In genomic region chr13:19189368-19189767, GRCh38 we compare ENCODE assay signal across 4 cellular contexts. TPM values are rescaled to one million over a fixed set of nuclear protein-coding genes. Genes with fewer than 3 reads are reported as not detected.
"Had no signal": no experiment of that assay in that cellular context is flagged by ENCODE, and none has a peak within 500 bp of the region (broad histone marks: within the 10 kb centered on the region; RNA-seq: fewer than 3 reads in every experiment).

No MANE protein-coding gene starts in this region.

RNA-seq across cellular contexts. Expression of gene TUBA3C, which starts 7.7 kb away (rescaled TPM):
- total RNA-seq: NCI-H460, PC-3, Peyer's patch, SJSA1 had no signal
